Comparison of ENCODE assay signal across 21 cellular contexts in the genomic region with DNA sequence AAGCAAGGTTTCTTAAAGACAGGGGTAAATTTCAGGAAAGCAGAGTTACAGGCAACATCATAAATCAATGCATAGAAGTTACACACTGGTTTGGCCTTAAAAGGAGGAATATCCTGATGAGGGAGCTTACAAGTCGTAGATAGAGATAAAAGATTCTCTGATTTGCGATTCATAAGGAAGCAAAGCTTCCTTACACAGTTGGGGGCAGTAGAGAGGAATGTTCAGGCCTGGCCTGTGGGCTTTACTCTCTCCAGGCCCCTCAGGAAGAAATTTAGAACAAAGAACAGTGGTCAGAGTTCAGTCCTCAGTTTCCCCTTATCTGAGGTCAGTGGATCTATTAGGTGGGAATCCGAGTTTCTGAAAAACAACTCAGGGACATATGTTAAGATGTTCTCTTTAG. TPM values are rescaled to one million over a fixed set of nuclear protein-coding genes. Genes with fewer than 3 reads are reported as not detected.
DNase-seq lines count a peak whose midpoint lies in the region; ATAC-seq and TF ChIP-seq lines count a peak whose summit lies in the region.
"Had no signal": no experiment of that assay in that cellular context is flagged by ENCODE, and none has a peak within 500 bp of the region (broad histone marks: within the 10 kb centered on the region; RNA-seq: fewer than 3 reads in every experiment).

No MANE protein-coding gene starts in this region.

- no peaks in the 10 kb centered on the region for H3K4me1 ChIP-seq in colonic mucosa
- H3K4me1 ChIP-seq: Caco-2 had no signal

- intact Hi-C loops in activated T-helper 2 cell treated with anti-CD3 and anti-CD28 coated beads, Interferon-gamma antibody, Interleukin-2, Interleukin-4, amounts not matched to agents 10 μg/mL and 5 μg/mL and 100 μg/mL, durations not matched to agents 14 hours and 24 hours and 36 hours (cut with micrococcal nuclease) = no loop called here
- intact Hi-C loops in colonic mucosa (cut with DNase I) = no loop called here

- H3K36me3 Mint-ChIP-seq in activated T-helper 2 cell treated with anti-CD3 and anti-CD28 coated beads, Interferon-gamma antibody, Interleukin-2, Interleukin-4, amounts not matched to agents 10 μg/mL and 5 μg/mL and 100 μg/mL, durations not matched to agents 14 hours and 24 hours and 36 hours (ENCODE audit: low read depth) = peaks cover 4% of the 10 kb centered on the region

- H3K27ac ChIP-seq in colonic mucosa = no peak overlapping the region

- H3K27me3 Mint-ChIP-seq in stimulated activated naive CD8-positive, alpha-beta T cell treated with anti-CD3 and anti-CD28 coated beads, Interleukin-15, amount 100 ng/mL, for 72 hours = peaks cover 12% of the 10 kb centered on the region
- peaks cover 41% of the 10 kb centered on the region for H3K27me3 Mint-ChIP-seq in activated T-helper 2 cell treated with anti-CD3 and anti-CD28 coated beads, Interferon-gamma antibody, Interleukin-2, Interleukin-4, amounts not matched to agents 10 μg/mL and 5 μg/mL and 100 μg/mL, durations not matched to agents 14 hours and 24 hours and 36 hours (ENCODE audit: low read depth)

- no peaks in the 10 kb centered on the region for H3K36me3 ChIP-seq in colonic mucosa

- no peak overlapping the region for H3K4me3 Mint-ChIP-seq in stimulated activated naive CD8-positive, alpha-beta T cell treated with anti-CD3 and anti-CD28 coated beads, Interleukin-15, amount 100 ng/mL, for 72 hours
- no peak overlapping the region for H3K4me3 Mint-ChIP-seq in activated T-helper 2 cell treated with anti-CD3 and anti-CD28 coated beads, Interferon-gamma antibody, Interleukin-2, Interleukin-4, amounts not matched to agents 10 μg/mL and 5 μg/mL and 100 μg/mL, durations not matched to agents 14 hours and 24 hours and 36 hours (ENCODE audit: low read depth)
- H3K4me3 Mint-ChIP-seq: B cell had no signal

- H3K4me3 ChIP-seq in fibroblast of villous mesenchyme (ENCODE audit: low read depth, low read length) (no peak overlapping the region), colonic mucosa (no peak overlapping the region)

- no peak overlapping the region for H3K9ac ChIP-seq in colonic mucosa (ENCODE audit: low read depth in 2 of 2, low read length in 2 of 2)

- H3K9me3 ChIP-seq in colonic mucosa = no peaks in the 10 kb centered on the region
- H3K9me3 ChIP-seq: Caco-2 had no signal

- H3K9me3 Mint-ChIP-seq in stimulated activated naive CD8-positive, alpha-beta T cell treated with anti-CD3 and anti-CD28 coated beads, Interleukin-15, amount 100 ng/mL, for 72 hours = peaks cover 9 to 12% of the 10 kb centered on the region in 2 donors
- peaks cover 18% of the 10 kb centered on the region for H3K9me3 Mint-ChIP-seq in activated T-helper 2 cell treated with anti-CD3 and anti-CD28 coated beads, Interferon-gamma antibody, Interleukin-2, Interleukin-4, amounts not matched to agents 10 μg/mL and 5 μg/mL and 100 μg/mL, durations not matched to agents 14 hours and 24 hours and 36 hours

- H3K27ac Mint-ChIP-seq in stimulated activated naive CD8-positive, alpha-beta T cell treated with anti-CD3 and anti-CD28 coated beads, Interleukin-15, amount 100 ng/mL, for 72 hours = no peak overlapping the region
- no peak overlapping the region for H3K27ac Mint-ChIP-seq in activated T-helper 2 cell treated with anti-CD3 and anti-CD28 coated beads, Interferon-gamma antibody, Interleukin-2, Interleukin-4, amounts not matched to agents 10 μg/mL and 5 μg/mL and 100 μg/mL, durations not matched to agents 14 hours and 24 hours and 36 hours
- H3K27ac Mint-ChIP-seq: B cell had no signal

- DNase-seq in stimulated activated naive CD8-positive, alpha-beta T cell treated with anti-CD3 and anti-CD28 coated beads, Interleukin-15, Interleukin-2, amounts not matched to agents 100 U/mL and 50 U/mL, for 24 hours = no peak
- DNase-seq in stimulated activated naive CD8-positive, alpha-beta T cell treated with anti-CD3 and anti-CD28 coated beads, Interleukin-15, amount 100 ng/mL, for 72 hours = no peak
- DNase-seq in OCI-M1 (lab: John Stamatoyannopoulos, UW) (peak; percentile 24), fibroblast of villous mesenchyme (ENCODE audit: low read depth) (no peak), dermis blood vessel endothelial cell (no peak), colonic mucosa (no peak)
- DNase-seq in activated T-helper 2 cell treated with anti-CD3 and anti-CD28 coated beads, Interferon-gamma antibody, Interleukin-2, Interleukin-4, amounts not matched to agents 10 μg/mL and 5 μg/mL and 100 μg/mL, durations not matched to agents 14 hours and 24 hours and 36 hours (ENCODE audit: low spot score) = no peak
- no peak for DNase-seq in activated CD4-positive, CD25-positive, alpha-beta regulatory T cell treated with anti-CD3 and anti-CD28 coated beads, Interleukin-2, amount 50 U/mL, for 72 hours
- DNase-seq: 8988T, Caco-2, DMS153, HCEC 1CT, Kasumi-1, MM.1S, NCI-H1092, NCI-H1436 treated with DMSO at 0.1 percent for 48 hours, NCI-H2029 treated with DMSO at 0.1 percent for 48 hours, NCI-H2171, NCI-H526, Right ventricle myocardium superior had no signal

- TF ChIP-seq CTCF in fibroblast of villous mesenchyme (IDR thresholded peaks at IDR 0.05; ENCODE audit: insufficient read depth, low read depth, low read length) (peak; percentile 5), colonic mucosa (IDR thresholded peaks at IDR 0.05) (no peak)

- ATAC-seq in stimulated activated naive CD8-positive, alpha-beta T cell treated with anti-CD3 and anti-CD28 coated beads, Interleukin-15, Interleukin-2, amounts not matched to agents 100 U/mL and 50 U/mL, for 24 hours = peak; percentile 36
- no peak for ATAC-seq in stimulated activated naive CD8-positive, alpha-beta T cell treated with anti-CD3 and anti-CD28 coated beads, Interleukin-15, amount 100 ng/mL, for 72 hours

- H3K27me3 ChIP-seq in colonic mucosa = no peaks in the 10 kb centered on the region

- no peaks in the 10 kb centered on the region for H3K4me1 Mint-ChIP-seq in stimulated activated naive CD8-positive, alpha-beta T cell treated with anti-CD3 and anti-CD28 coated beads, Interleukin-15, amount 100 ng/mL, for 72 hours
- H3K4me1 Mint-ChIP-seq in activated T-helper 2 cell treated with anti-CD3 and anti-CD28 coated beads, Interferon-gamma antibody, Interleukin-2, Interleukin-4, amounts not matched to agents 10 μg/mL and 5 μg/mL and 100 μg/mL, durations not matched to agents 14 hours and 24 hours and 36 hours (ENCODE audit: low read depth) = no peaks in the 10 kb centered on the region
- H3K4me1 Mint-ChIP-seq: B cell had no signal

RNA-seq across cellular contexts. Expression of a gene that starts 19.3 kb away (rescaled TPM):
- total RNA-seq in fibroblast of villous mesenchyme = 361 and 512 TPM in 2 replicates
- total RNA-seq in activated T-helper 2 cell treated with anti-CD3 and anti-CD28 coated beads, Interferon-gamma antibody, Interleukin-2, Interleukin-4, amounts not matched to agents 10 μg/mL and 5 μg/mL and 100 μg/mL, durations not matched to agents 14 hours and 24 hours and 36 hours = 895 and 906 TPM in 2 replicates
- 519 and 909 TPM in 2 replicates for total RNA-seq in dermis blood vessel endothelial cell
- 1,000 to 10,000 TPM in 1 of 2 donors, 100 to 1,000 TPM in 1; 576 to 1,321 TPM for total RNA-seq in colonic mucosa
